In genomic region chr13:43331676-43332075, GRCh38 we compare ENCODE assay signal across 21 cellular contexts.
DNase-seq lines count a peak whose midpoint lies in the region; TF ChIP-seq lines count a peak whose summit lies in the region.
"Had no signal": no experiment of that assay in that cellular context is flagged by ENCODE, and none has a peak within 500 bp of the region (broad histone marks: within the 10 kb centered on the region; RNA-seq: fewer than 3 reads in every experiment).

No MANE protein-coding gene starts in this region.

- H3K4me1 Mint-ChIP-seq in chondrocyte (ENCODE audit: low read depth) (peaks cover 28% of the 10 kb centered on the region), CD14-positive monocyte (no peaks in the 10 kb centered on the region)
- no peaks in the 10 kb centered on the region for H3K4me1 Mint-ChIP-seq in activated CD4-positive, alpha-beta memory T cell treated with anti-CD3 and anti-CD28 coated beads for 36 hours (ENCODE audit: low read depth)
- H3K4me1 Mint-ChIP-seq: activated naive CD4-positive, alpha-beta T cell treated with anti-CD3 and anti-CD28 coated beads, Interleukin-2, amount 50 U/mL, for 24 hours had no signal

- H3K9me3 Mint-ChIP-seq in chondrocyte (ENCODE audit: low read depth) (no peaks in the 10 kb centered on the region), CD14-positive monocyte (no peaks in the 10 kb centered on the region)
- no peaks in the 10 kb centered on the region for H3K9me3 Mint-ChIP-seq in activated CD4-positive, alpha-beta memory T cell treated with anti-CD3 and anti-CD28 coated beads for 36 hours
- H3K9me3 Mint-ChIP-seq: activated naive CD4-positive, alpha-beta T cell treated with anti-CD3 and anti-CD28 coated beads, Interleukin-2, amount 50 U/mL, for 24 hours; mesothelial cell of epicardium; stimulated activated naive CD8-positive, alpha-beta T cell treated with anti-CD3 and anti-CD28 coated beads, Interleukin-15, Interleukin-2, amounts not matched to agents 100 ng/mL and 50 ng/mL, for 24 hours; T-helper 2 cell treated with Interferon-gamma antibody and Interleukin-4, amounts not matched to agents 5 μg/mL and 100 μg/mL, for 36 hours had no signal

- H3K27ac ChIP-seq in sigmoid colon: peak overlapping the region; percentile 2 to 68 (median 34)
- H3K27ac ChIP-seq: heart left ventricle had no signal

- CTCF ChIA-PET in activated CD4-positive, alpha-beta memory T cell treated with anti-CD3 and anti-CD28 coated beads for 36 hours (lab: Charles Lee): no interaction called here

- H3K9me3 ChIP-seq in sigmoid colon: no peaks in the 10 kb centered on the region
- H3K9me3 ChIP-seq: heart left ventricle had no signal

- no peak for TF ChIP-seq POLR2A in sigmoid colon (IDR thresholded peaks at IDR 0.05)

- H3K36me3 ChIP-seq in sigmoid colon: no peaks in the 10 kb centered on the region
- H3K36me3 ChIP-seq: heart left ventricle had no signal

- intact Hi-C loops in sigmoid colon (cut with DNase I) (no loop called here), CD14-positive monocyte (cut with micrococcal nuclease) (no loop called here)
- intact Hi-C loops in activated CD4-positive, alpha-beta memory T cell treated with anti-CD3 and anti-CD28 coated beads for 36 hours (cut with micrococcal nuclease): no loop called here

- H3K4me3 ChIP-seq in sigmoid colon: no peak overlapping the region
- H3K4me3 ChIP-seq: heart left ventricle had no signal

- H3K36me3 Mint-ChIP-seq in chondrocyte (ENCODE audit: low read depth): no peaks in the 10 kb centered on the region
- no peaks in the 10 kb centered on the region for H3K36me3 Mint-ChIP-seq in activated CD4-positive, alpha-beta memory T cell treated with anti-CD3 and anti-CD28 coated beads for 36 hours
- H3K36me3 Mint-ChIP-seq in CD14-positive monocyte: no peaks in the 10 kb centered on the region
- H3K36me3 Mint-ChIP-seq: activated naive CD4-positive, alpha-beta T cell treated with anti-CD3 and anti-CD28 coated beads, Interleukin-2, amount 50 U/mL, for 24 hours; mesothelial cell of epicardium had no signal

- POLR2A ChIA-PET in activated CD4-positive, alpha-beta memory T cell treated with anti-CD3 and anti-CD28 coated beads for 36 hours (lab: Charles Lee): no interaction called here

- DNase-seq in NCI-H446 (lab: John Stamatoyannopoulos, UW) (peak; percentile 26 to 67), chondrocyte (ENCODE audit: low spot score) (no peak), hypothalamus (lab: John Stamatoyannopoulos, UW) (peak in 36 of 51 donors; percentile 4 to 82 (median 41)), sigmoid colon (no peak), HuH-7.5 (ENCODE audit: low spot score) (no peak), UCSD-AML1 (lab: John Stamatoyannopoulos, UW; ENCODE audit: unreplicated experiment) (no peak), CD14-positive monocyte (ENCODE audit: low spot score) (no peak)
- DNase-seq in activated CD4-positive, alpha-beta memory T cell treated with anti-CD3 and anti-CD28 coated beads for 36 hours: no peak
- DNase-seq: activated CD4-positive, CD25-positive, alpha-beta regulatory T cell treated with anti-CD3 and anti-CD28 coated beads, Interleukin-2, amount 50 U/mL, for 72 hours; activated CD8-positive, alpha-beta memory T cell treated with anti-CD3 and anti-CD28 coated beads, Interleukin-2, amount 50 U/mL, for 4 hours; AML-193; central memory CD4-positive, alpha-beta T cell; DMS 273 treated with DMSO at 0.1 percent for 48 hours; heart left ventricle; MV-4-11; NK-92 treated with Interleukin-12 subunit alpha and Interleukin-12 subunit beta, amount 100 ng/mL, for 24 hours; stimulated activated CD4-positive, alpha-beta T cell treated with anti-CD3 and anti-CD28 coated beads, Interleukin-12 subunit alpha, Interleukin-12 subunit beta, amount 100 ng/mL, for 4 hours had no signal

- TF ChIP-seq CTCF in chondrocyte (IDR thresholded peaks at IDR 0.05) (no peak), sigmoid colon (IDR thresholded peaks at IDR 0.05) (no peak), CD14-positive monocyte (IDR thresholded peaks at IDR 0.05) (no peak)

- H3K4me3 Mint-ChIP-seq in chondrocyte (ENCODE audit: unreplicated experiment) (no peak overlapping the region), CD14-positive monocyte (no peak overlapping the region)
- H3K4me3 Mint-ChIP-seq in activated CD4-positive, alpha-beta memory T cell treated with anti-CD3 and anti-CD28 coated beads for 36 hours: no peak overlapping the region
- H3K4me3 Mint-ChIP-seq: activated naive CD4-positive, alpha-beta T cell treated with anti-CD3 and anti-CD28 coated beads, Interleukin-2, amount 50 U/mL, for 24 hours; mesothelial cell of epicardium; stimulated activated naive CD8-positive, alpha-beta T cell treated with anti-CD3 and anti-CD28 coated beads, Interleukin-15, Interleukin-2, amounts not matched to agents 100 ng/mL and 50 ng/mL, for 24 hours; T-helper 2 cell treated with Interferon-gamma antibody and Interleukin-4, amounts not matched to agents 5 μg/mL and 100 μg/mL, for 36 hours had no signal

- TF ChIP-seq EP300 in sigmoid colon (IDR thresholded peaks at IDR 0.05): no peak

- H3K27me3 Mint-ChIP-seq in chondrocyte (ENCODE audit: low read depth): no peaks in the 10 kb centered on the region
- H3K27me3 Mint-ChIP-seq in activated CD4-positive, alpha-beta memory T cell treated with anti-CD3 and anti-CD28 coated beads for 36 hours: no peaks in the 10 kb centered on the region
- peaks cover 0 to 4% (median 2%) of the 10 kb centered on the region in 3 donors for H3K27me3 Mint-ChIP-seq in CD14-positive monocyte (ENCODE audit: low read depth in 3 of 3)
- H3K27me3 Mint-ChIP-seq: activated naive CD4-positive, alpha-beta T cell treated with anti-CD3 and anti-CD28 coated beads, Interleukin-2, amount 50 U/mL, for 24 hours; stimulated activated naive CD8-positive, alpha-beta T cell treated with anti-CD3 and anti-CD28 coated beads, Interleukin-15, Interleukin-2, amounts not matched to agents 100 ng/mL and 50 ng/mL, for 24 hours had no signal

- no peaks in the 10 kb centered on the region for H3K27me3 ChIP-seq in sigmoid colon
- H3K27me3 ChIP-seq: heart left ventricle had no signal

- 59 to 70% methylated on average over 6 of the region's 6 CpGs for WGBS in sigmoid colon, 2 donors

- H3K4me1 ChIP-seq in sigmoid colon: peaks cover 0 to 35% (median 30%) of the 10 kb centered on the region in 4 donors

- H3K27ac Mint-ChIP-seq in chondrocyte (ENCODE audit: unreplicated experiment) (peak overlapping the region; percentile 36), CD14-positive monocyte (no peak overlapping the region)
- H3K27ac Mint-ChIP-seq in activated CD4-positive, alpha-beta memory T cell treated with anti-CD3 and anti-CD28 coated beads for 36 hours: no peak overlapping the region
- H3K27ac Mint-ChIP-seq: activated naive CD4-positive, alpha-beta T cell treated with anti-CD3 and anti-CD28 coated beads, Interleukin-2, amount 50 U/mL, for 24 hours; mesothelial cell of epicardium; stimulated activated naive CD8-positive, alpha-beta T cell treated with anti-CD3 and anti-CD28 coated beads, Interleukin-15, Interleukin-2, amounts not matched to agents 100 ng/mL and 50 ng/mL, for 24 hours; T-helper 2 cell treated with Interferon-gamma antibody and Interleukin-4, amounts not matched to agents 5 μg/mL and 100 μg/mL, for 36 hours had no signal

Comparison
In these comparisons a context has a peak if more than half of its experiments do, and no peak if none do; other contexts are left out.
1. DNase-seq: peak in NCI-H446 (2 of 2) and hypothalamus (36 of 51); none in chondrocyte (single experiment), sigmoid colon (single experiment), HuH-7.5 (single experiment), UCSD-AML1 (single experiment), activated CD4-positive, alpha-beta memory T cell treated with anti-CD3 and anti-CD28 coated beads for 36 hours (single experiment) and CD14-positive monocyte (single experiment).